20 cellular contexts compared by ENCODE assay signal in the genomic region with DNA sequence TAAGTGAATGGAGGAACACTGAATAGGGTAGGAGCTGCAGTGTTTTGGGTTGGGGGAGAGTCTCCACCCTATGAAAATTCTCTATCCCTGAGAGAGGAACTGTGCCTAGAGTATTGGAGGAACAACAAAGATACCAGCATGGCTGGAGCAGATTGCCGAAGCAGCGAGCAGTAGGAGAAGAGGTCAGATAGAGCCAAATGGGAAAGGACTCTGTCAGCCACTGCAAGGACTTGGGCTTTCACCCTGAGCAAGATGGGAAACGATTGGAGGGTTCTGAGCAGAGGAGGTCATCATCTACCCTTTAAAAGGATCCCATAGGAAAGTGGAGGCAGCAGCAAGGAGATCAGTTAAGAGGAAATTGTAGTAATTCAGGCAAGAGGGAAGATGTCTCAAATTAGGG. TPM values are rescaled to one million over a fixed set of nuclear protein-coding genes. Genes with fewer than 3 reads are reported as not detected.
"Had no signal": no experiment of that assay in that cellular context is flagged by ENCODE, and none has a peak within 500 bp of the region (broad histone marks: within the 10 kb centered on the region; RNA-seq: fewer than 3 reads in every experiment).

No MANE protein-coding gene starts in this region.

- H3K4me2 ChIP-seq: KMS-11, SK-N-SH had no signal

- H3K9me3 ChIP-seq: SK-N-SH had no signal

- H3K9me3 Mint-ChIP-seq: T-cell had no signal

- H3K4me3 Mint-ChIP-seq: T-cell had no signal

- H3K9ac ChIP-seq: KMS-11, SK-N-SH had no signal

- ATAC-seq: Panc1, PC-3, T-cell had no signal

- H3K27ac Mint-ChIP-seq: T-cell had no signal

- H3K27ac ChIP-seq: KMS-11, RWPE1 had no signal

- DNase-seq: IMR-90, Kasumi-1, MM.1S, NCI-H1092 treated with DMSO at 0.1 percent for 48 hours, NCI-H1436, NCI-H187 treated with DMSO at 0.1 percent for 48 hours, NCI-H2029 treated with DMSO at 0.1 percent for 48 hours, NCI-H2107, NCI-H2227 treated with DMSO at 0.1 percent for 48 hours, NCI-H524, NCI-H69, NCI-H774, PC-3, SHP77, SK-N-SH, SW 1271, T-cell had no signal

- H3K36me3 Mint-ChIP-seq: T-cell had no signal

RNA-seq across cellular contexts. Expression of a gene that starts 24.8 kb away (rescaled TPM):
- polyA plus RNA-seq: IMR-90 had no signal
